ENCODE assay signal across 1 cellular context in the genomic region with DNA sequence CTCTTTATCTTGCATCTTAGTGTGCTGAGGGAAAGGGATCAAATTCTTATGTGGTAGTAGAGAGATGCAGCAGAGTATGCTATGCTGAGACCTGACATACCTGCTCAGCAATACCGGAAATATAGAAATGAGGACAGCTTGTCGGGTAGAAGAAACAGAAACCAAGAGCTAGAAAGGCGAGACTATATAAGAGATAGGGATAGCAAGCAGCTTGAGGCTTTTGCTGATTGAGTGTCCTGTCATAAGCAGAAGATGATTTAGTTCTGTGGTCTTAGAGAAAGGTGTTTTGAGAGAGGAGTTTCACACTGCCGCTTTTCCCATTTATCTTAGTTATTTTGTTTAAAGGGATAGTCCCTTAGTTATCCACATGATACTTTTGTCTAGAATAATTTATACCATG.
TF ChIP-seq lines count a peak whose summit lies in the region.

No MANE protein-coding gene starts in this region.

TF ChIP-seq in SK-N-SH, 30 proteins besides CTCF, POLR2A, EP300 and RAD21 (continued from another document):
- TF ChIP-seq, protein P1, sequence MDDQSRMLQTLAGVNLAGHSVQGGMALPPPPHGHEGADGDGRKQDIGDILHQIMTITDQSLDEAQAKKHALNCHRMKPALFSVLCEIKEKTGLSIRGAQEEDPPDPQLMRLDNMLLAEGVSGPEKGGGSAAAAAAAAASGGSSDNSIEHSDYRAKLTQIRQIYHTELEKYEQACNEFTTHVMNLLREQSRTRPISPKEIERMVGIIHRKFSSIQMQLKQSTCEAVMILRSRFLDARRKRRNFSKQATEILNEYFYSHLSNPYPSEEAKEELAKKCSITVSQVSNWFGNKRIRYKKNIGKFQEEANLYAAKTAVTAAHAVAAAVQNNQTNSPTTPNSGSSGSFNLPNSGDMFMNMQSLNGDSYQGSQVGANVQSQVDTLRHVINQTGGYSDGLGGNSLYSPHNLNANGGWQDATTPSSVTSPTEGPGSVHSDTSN (IDR thresholded peaks at IDR 0.05) = no peak
- no peak for TF ChIP-seq YY1 (IDR thresholded peaks at IDR 0.05; ENCODE audit: low read depth)
